29 cellular contexts compared by ENCODE assay signal in genomic region chr20:61454053-61454452, GRCh38.
DNase-seq lines count a peak whose midpoint lies in the region; ATAC-seq, FAIRE-seq and TF ChIP-seq lines count a peak whose summit lies in the region.
"Had no signal": no experiment of that assay in that cellular context is flagged by ENCODE, and none has a peak within 500 bp of the region (broad histone marks: within the 10 kb centered on the region; RNA-seq: fewer than 3 reads in every experiment).

No MANE protein-coding gene starts in this region.

- DNase-seq in HepG2 (ENCODE audit: low spot score) = no peak
- DNase-seq in right lobe of liver = no peak
- DNase-seq in fibroblast of villous mesenchyme (ENCODE audit: low read depth) = peak; percentile 7
- DNase-seq in SHP77 treated with DMSO at 0.1 percent for 48 hours (lab: John Stamatoyannopoulos, UW) = no peak
- DNase-seq in prostate gland (ENCODE audit: low spot score) = no peak
- DNase-seq: ACHN; BE2C; CD8-positive, alpha-beta memory T cell; DMS 273 treated with DMSO at 0.1 percent for 48 hours; DMS79 treated with DMSO at 0.1 percent for 48 hours; GF-D8; GM23248; HFFc6; Kasumi-1; NCI-H1092 treated with DMSO at 0.1 percent for 48 hours; NCI-H1436; NCI-H187 treated with DMSO at 0.1 percent for 48 hours; NCI-H446; NCI-H524 treated with DMSO at 0.1 percent for 48 hours; NCI-H774; PC-3; Right ventricle myocardium superior had no signal

- H3K79me2 ChIP-seq in HepG2 (ENCODE audit: insufficient read depth, low read length) (no peaks in the 10 kb centered on the region), neural cell (replicated peaks; ENCODE audit: insufficient read depth, low read length) (no peaks in the 10 kb centered on the region)

- no peaks in the 10 kb centered on the region for H3F3A ChIP-seq in neural cell (ENCODE audit: insufficient read depth, low read length, poor library complexity, severe bottlenecking)

- TF ChIP-seq POLR2A in HepG2 (IDR thresholded peaks at IDR 0.05; ENCODE audit: insufficient read depth in 1 of 2, low read depth in 2 of 2, low read length in 2 of 2) (no peak), right lobe of liver (IDR thresholded peaks at IDR 0.05) (no peak), prostate gland (IDR thresholded peaks at IDR 0.05) (no peak)

- H3K9me2 ChIP-seq in neural cell (ENCODE audit: insufficient read depth, low read length) = no peaks in the 10 kb centered on the region

- intact Hi-C loops in HepG2 (cut with micrococcal nuclease; ENCODE audit: unreplicated experiment) (no loop called here), right lobe of liver (cut with DNase I) (no loop called here), prostate gland (cut with DNase I) (no loop called here)

- H3K9me3 ChIP-seq in HepG2 (ENCODE audit: low read length) (peaks cover 9% of the 10 kb centered on the region; the same call in 1 of the 2 replicates), right lobe of liver (no peaks in the 10 kb centered on the region), neural cell (ENCODE audit: low read length) (no peaks in the 10 kb centered on the region), prostate gland (no peaks in the 10 kb centered on the region)
- H3K9me3 ChIP-seq: BE2C, HAP-1 had no signal

- no peak overlapping the region for H3K4me2 ChIP-seq in HepG2 (ENCODE audit: low read depth, low read length)
- no peak overlapping the region for H3K4me2 ChIP-seq in neural cell (ENCODE audit: low read length)

- POLR2A ChIA-PET in HepG2 (lab: Yijun Ruan, JAX) = no interaction called here

- CTCF ChIA-PET in HepG2 (lab: Yijun Ruan, JAX; ENCODE audit: low intra/inter-chr PET ratio, low total read pairs) = no interaction called here

- WGBS in HepG2 (ENCODE audit: low lambda C conversion rate) = 30% methylated on average over 9 of the region's 9 CpGs
- 66% methylated on average over 9 of the region's 9 CpGs for WGBS in right lobe of liver (ENCODE audit: insufficient coverage, low coverage, low lambda C conversion rate, missing lambda C conversion rate)
- 90% methylated on average over 9 of the region's 9 CpGs for WGBS in prostate gland

- no peak for FAIRE-seq in HepG2 (lab: Jason Lieb, UNC)
- FAIRE-seq: GM12891 had no signal

- 0 out of 5 replicates have a peak, but pooled peaks cover 1 to 3% of the 10 kb centered on the region in 2 experiments for H3K27me3 ChIP-seq in HepG2 (ENCODE audit: control insufficient read depth in 1 of 2, insufficient read depth in 2 of 2, low read length in 2 of 2)
- no peaks in the 10 kb centered on the region for H3K27me3 ChIP-seq in right lobe of liver
- H3K27me3 ChIP-seq in neural cell (ENCODE audit: insufficient read depth, low read depth, low read length) = no peaks in the 10 kb centered on the region
- H3K27me3 ChIP-seq in prostate gland (replicated peaks; ENCODE audit: insufficient read depth) = peaks cover 5% of the 10 kb centered on the region
- H3K27me3 ChIP-seq: BE2C had no signal

- TF ChIP-seq CTCF in HepG2 (CRISPR knock-in tag; IDR thresholded peaks at IDR 0.05) = no peak
- no peak for TF ChIP-seq CTCF in right lobe of liver (IDR thresholded peaks at IDR 0.05)
- no peak for TF ChIP-seq CTCF in fibroblast of villous mesenchyme (IDR thresholded peaks at IDR 0.05; ENCODE audit: insufficient read depth, low read depth, low read length)
- TF ChIP-seq CTCF in neural cell (IDR thresholded peaks at IDR 0.05; ENCODE audit: poor library complexity, severe bottlenecking) = no peak
- no peak for TF ChIP-seq CTCF in prostate gland (IDR thresholded peaks at IDR 0.05)

- no peaks in the 10 kb centered on the region for H3K4me1 ChIP-seq in HepG2 (ENCODE audit: insufficient read depth, low read length)
- H3K4me1 ChIP-seq in right lobe of liver = no peaks in the 10 kb centered on the region
- no peaks in the 10 kb centered on the region for H3K4me1 ChIP-seq in prostate gland (replicated peaks)
- H3K4me1 ChIP-seq: BE2C, HAP-1 had no signal

- no peak overlapping the region for H3K27ac ChIP-seq in HepG2 (ENCODE audit: extremely low read length, insufficient read depth, low read length)
- no peak overlapping the region for H3K27ac ChIP-seq in right lobe of liver
- H3K27ac ChIP-seq in neural cell (ENCODE audit: low read length) = peak overlapping the region; percentile 61
- H3K27ac ChIP-seq in prostate gland = no peak overlapping the region
- H3K27ac ChIP-seq: 22Rv1, GM23248, HL-60 had no signal

- no peak overlapping the region for H2AFZ ChIP-seq in HepG2 (ENCODE audit: low read length)
- no peak overlapping the region for H2AFZ ChIP-seq in neural cell (ENCODE audit: low read depth, low read length)
- H2AFZ ChIP-seq: GM23248 had no signal

- TF ChIP-seq EP300 in HepG2 (IDR thresholded peaks at IDR 0.05; ENCODE audit: low read depth in 2 of 2, low read length in 2 of 2) (no peak), HepG2 (CRISPR knock-in tag; IDR thresholded peaks at IDR 0.05; ENCODE audit: borderline replicate concordance) (no peak), neural cell (conservative IDR thresholded peaks at IDR 0.05; ENCODE audit: poor library complexity, severe bottlenecking) (no peak)

- H3K4me3 ChIP-seq in HepG2 (replicated peaks in 1 of 3; ENCODE audit: insufficient read depth in 1 of 3, low read depth in 2 of 3, low read length in 3 of 3) (no peak overlapping the region), right lobe of liver (no peak overlapping the region), fibroblast of villous mesenchyme (ENCODE audit: low read depth, low read length) (no peak overlapping the region), neural cell (ENCODE audit: low read length) (no peak overlapping the region), prostate gland (no peak overlapping the region)
- H3K4me3 ChIP-seq: GM23248, HAP-1 had no signal

- in situ Hi-C loops in HepG2 (cut with HindIII; ENCODE audit: extremely low pct_ligation_motif_present, low pct_unique_long_range_greater_than_20kb) = no loop called here

- ATAC-seq in HepG2 = peak; percentile 42; the same call in 2 of the 3 replicates
- ATAC-seq in right lobe of liver = no peak
- no peak for ATAC-seq in activated CD4-positive, CD25-positive, alpha-beta regulatory T cell treated with anti-CD3 and anti-CD28 coated beads, Interleukin-2, amount 50 U/mL, for 24 hours
- ATAC-seq in HG03520 (IDR thresholded peaks at IDR 0.05; ENCODE audit: unreplicated experiment) = no peak
- ATAC-seq: PC-3 had no signal

- H3K36me3 ChIP-seq in HepG2 (replicated peaks in 1 of 2; ENCODE audit: control insufficient read depth in 1 of 2, insufficient read depth in 2 of 2, low read length in 2 of 2) (no peaks in the 10 kb centered on the region), right lobe of liver (no peaks in the 10 kb centered on the region), neural cell (ENCODE audit: insufficient read depth, low read length) (no peaks in the 10 kb centered on the region), prostate gland (no peaks in the 10 kb centered on the region)
- H3K36me3 ChIP-seq: BE2C, HAP-1 had no signal

- H4K20me1 ChIP-seq in HepG2 (ENCODE audit: insufficient read depth, low read length) = no peaks in the 10 kb centered on the region
- no peaks in the 10 kb centered on the region for H4K20me1 ChIP-seq in neural cell (ENCODE audit: insufficient read depth)

- TF ChIP-seq RAD21 in HepG2 (CRISPR knock-in tag; IDR thresholded peaks at IDR 0.05) (no peak), neural cell (conservative IDR thresholded peaks at IDR 0.05) (no peak)

- BruUV-seq in HepG2 (replicated peaks; lab: Mats Ljungman, UMichigan) = no TSS peak

- H3K9ac ChIP-seq in HepG2 (ENCODE audit: insufficient read depth, low read depth, low read length) = no peak overlapping the region
- H3K9ac ChIP-seq in neural cell (ENCODE audit: low read length) = no peak overlapping the region
- H3K9ac ChIP-seq: GM23248 had no signal

TF ChIP-seq in HepG2, 621 proteins besides CTCF, POLR2A, EP300 and RAD21 (continues in another document):
- TF ChIP-seq KLF15 (CRISPR knock-in tag; IDR thresholded peaks at IDR 0.05; ENCODE audit: borderline replicate concordance) = no peak
- TF ChIP-seq ZNF496 (CRISPR knock-in tag; IDR thresholded peaks at IDR 0.05; ENCODE audit: insufficient replicate concordance) = no peak
- TF ChIP-seq HBP1 (CRISPR knock-in tag; IDR thresholded peaks at IDR 0.05; ENCODE audit: low read depth) = no peak
- TF ChIP-seq YEATS4 (CRISPR knock-in tag; IDR thresholded peaks at IDR 0.05; ENCODE audit: borderline replicate concordance) = no peak
- TF ChIP-seq NKX3-1 (CRISPR knock-in tag; IDR thresholded peaks at IDR 0.05) = no peak
- TF ChIP-seq NFE2L1 (CRISPR knock-in tag; IDR thresholded peaks at IDR 0.05; ENCODE audit: borderline replicate concordance) = no peak
- TF ChIP-seq ZNF672 (CRISPR knock-in tag; IDR thresholded peaks at IDR 0.05) = no peak

TF ChIP-seq in neural cell, 6 proteins besides CTCF, POLR2A, EP300 and RAD21:
- TF ChIP-seq REST (IDR thresholded peaks at IDR 0.05; ENCODE audit: borderline replicate concordance) (no peak), SMC3 (conservative IDR thresholded peaks at IDR 0.05; ENCODE audit: poor library complexity) (no peak), POLR2AphosphoS5 (IDR thresholded peaks at IDR 0.05) (no peak), MXI1 (conservative IDR thresholded peaks at IDR 0.05; ENCODE audit: poor library complexity, severe bottlenecking) (no peak), TAF1 (IDR thresholded peaks at IDR 0.05; ENCODE audit: low read depth) (no peak), EZH2 (IDR thresholded peaks at IDR 0.05; ENCODE audit: borderline replicate concordance, insufficient read depth, low read length, poor library complexity, severe bottlenecking) (no peak)
